16 cellular contexts compared by ENCODE assay signal in genomic region chr10:103507235-103508191, GRCh38. TPM values are rescaled to one million over a fixed set of nuclear protein-coding genes. Genes with fewer than 3 reads are reported as not detected.
DNase-seq lines count a peak whose midpoint lies in the region; ATAC-seq and TF ChIP-seq lines count a peak whose summit lies in the region.
"Had no signal": no experiment of that assay in that cellular context is flagged by ENCODE, and none has a peak within 500 bp of the region (broad histone marks: within the 10 kb centered on the region; RNA-seq: fewer than 3 reads in every experiment).

No MANE protein-coding gene starts in this region.

- TF ChIP-seq CTCF in upper lobe of right lung (IDR thresholded peaks at IDR 0.05), result no peak

- H3K9me3 Mint-ChIP-seq in activated CD8-positive, alpha-beta memory T cell treated with anti-CD3 and anti-CD28 coated beads, Interleukin-2, amount 10 ng/mL, durations not matched to agents 7 days and 5 days (ENCODE audit: low read depth), result no peaks in the 10 kb centered on the region
- no peaks in the 10 kb centered on the region for H3K9me3 Mint-ChIP-seq in natural killer cell treated with Interleukin-12 subunit alpha and Interleukin-12 subunit beta and Interleukin-15 and Interleukin-18, amount 100 ng/mL, for 72 hours
- H3K9me3 Mint-ChIP-seq: activated B cell treated with CpG ODN at 0.5 μM for 24 hours had no signal

- no peaks in the 10 kb centered on the region for H3K27me3 ChIP-seq in upper lobe of right lung

- no peak overlapping the region for H3K4me3 Mint-ChIP-seq in activated CD8-positive, alpha-beta memory T cell treated with anti-CD3 and anti-CD28 coated beads, Interleukin-2, amount 10 ng/mL, durations not matched to agents 7 days and 5 days
- H3K4me3 Mint-ChIP-seq in natural killer cell treated with Interleukin-12 subunit alpha and Interleukin-12 subunit beta and Interleukin-15 and Interleukin-18, amount 100 ng/mL, for 72 hours, result no peak overlapping the region
- H3K4me3 Mint-ChIP-seq: activated B cell treated with CpG ODN at 0.5 μM for 24 hours had no signal

- no peaks in the 10 kb centered on the region for H3K4me1 ChIP-seq in upper lobe of right lung
- H3K4me1 ChIP-seq: prostate gland had no signal

- peak; percentile 55 for DNase-seq in activated CD8-positive, alpha-beta memory T cell treated with anti-CD3 and anti-CD28 coated beads for 24 hours
- DNase-seq in activated CD8-positive, alpha-beta memory T cell treated with anti-CD3 and anti-CD28 coated beads, Interleukin-2, amount 10 ng/mL, durations not matched to agents 7 days and 5 days, result no peak
- DNase-seq in NCI-H510A treated with DMSO at 0.1 percent for 48 hours (lab: John Stamatoyannopoulos, UW) (peak; percentile 99), iPS-NIHi7 (ENCODE audit: extremely low spot score) (peak; percentile 26), upper lobe of right lung (peak; percentile 42), hypothalamus (lab: John Stamatoyannopoulos, UW) (no peak)
- no peak for DNase-seq in natural killer cell treated with Interleukin-12 subunit alpha and Interleukin-12 subunit beta and Interleukin-15 and Interleukin-18, amount 100 ng/mL, for 72 hours (ENCODE audit: low spot score)
- DNase-seq: activated B cell treated with CpG ODN at 0.5 μM for 24 hours, EL, left ventricle myocardium superior, NCI-H2029, trophoblast cell had no signal

- no peak overlapping the region for H3K27ac Mint-ChIP-seq in activated CD8-positive, alpha-beta memory T cell treated with anti-CD3 and anti-CD28 coated beads, Interleukin-2, amount 10 ng/mL, durations not matched to agents 7 days and 5 days
- no peak overlapping the region for H3K27ac Mint-ChIP-seq in natural killer cell treated with Interleukin-12 subunit alpha and Interleukin-12 subunit beta and Interleukin-15 and Interleukin-18, amount 100 ng/mL, for 72 hours
- H3K27ac Mint-ChIP-seq: activated B cell treated with CpG ODN at 0.5 μM for 24 hours had no signal

- no peaks in the 10 kb centered on the region for H3K36me3 ChIP-seq in upper lobe of right lung
- H3K36me3 ChIP-seq: prostate gland had no signal

- CTCF ChIA-PET in activated CD8-positive, alpha-beta memory T cell treated with anti-CD3 and anti-CD28 coated beads, Interleukin-2, amount 10 ng/mL, durations not matched to agents 7 days and 5 days (lab: Charles Lee), result interaction anchor here (1.0 kb wide), 1 partner anchor 10 kb away, joined by 4 read pairs; no protein-coding TSS in a partner anchor

- H3K27ac ChIP-seq in upper lobe of right lung, result no peak overlapping the region
- H3K27ac ChIP-seq: prostate gland had no signal

- H3K4me3 ChIP-seq in upper lobe of right lung, result no peak overlapping the region
- H3K4me3 ChIP-seq: prostate gland had no signal

- peaks cover 12% of the 10 kb centered on the region for H3K4me1 Mint-ChIP-seq in activated CD8-positive, alpha-beta memory T cell treated with anti-CD3 and anti-CD28 coated beads, Interleukin-2, amount 10 ng/mL, durations not matched to agents 7 days and 5 days
- H3K4me1 Mint-ChIP-seq in natural killer cell treated with Interleukin-12 subunit alpha and Interleukin-12 subunit beta and Interleukin-15 and Interleukin-18, amount 100 ng/mL, for 72 hours (ENCODE audit: low read depth in 2 of 2), result peaks cover 17 to 27% of the 10 kb centered on the region in 2 donors
- H3K4me1 Mint-ChIP-seq: activated B cell treated with CpG ODN at 0.5 μM for 24 hours had no signal

- no peaks in the 10 kb centered on the region for H3K9me3 ChIP-seq in upper lobe of right lung
- H3K9me3 ChIP-seq: prostate gland had no signal

- H3K36me3 Mint-ChIP-seq in activated CD8-positive, alpha-beta memory T cell treated with anti-CD3 and anti-CD28 coated beads, Interleukin-2, amount 10 ng/mL, durations not matched to agents 7 days and 5 days, result no peaks in the 10 kb centered on the region
- no peaks in the 10 kb centered on the region for H3K36me3 Mint-ChIP-seq in natural killer cell treated with Interleukin-12 subunit alpha and Interleukin-12 subunit beta and Interleukin-15 and Interleukin-18, amount 100 ng/mL, for 72 hours

- H3K27me3 Mint-ChIP-seq in activated CD8-positive, alpha-beta memory T cell treated with anti-CD3 and anti-CD28 coated beads, Interleukin-2, amount 10 ng/mL, durations not matched to agents 7 days and 5 days, result peaks cover 52% of the 10 kb centered on the region
- H3K27me3 Mint-ChIP-seq in natural killer cell treated with Interleukin-12 subunit alpha and Interleukin-12 subunit beta and Interleukin-15 and Interleukin-18, amount 100 ng/mL, for 72 hours, result peaks cover 15 to 17% of the 10 kb centered on the region in 2 donors

- no peak for ATAC-seq in activated CD8-positive, alpha-beta memory T cell treated with anti-CD3 and anti-CD28 coated beads, Interleukin-2, amount 10 ng/mL, durations not matched to agents 7 days and 5 days
- ATAC-seq in upper lobe of right lung, result no peak
- ATAC-seq in HG03432 (IDR thresholded peaks at IDR 0.05; ENCODE audit: unreplicated experiment), result no peak
- no peak for ATAC-seq in natural killer cell treated with Interleukin-12 subunit alpha and Interleukin-12 subunit beta and Interleukin-15 and Interleukin-18, amount 100 ng/mL, for 72 hours
- ATAC-seq: left ventricle myocardium superior, Right ventricle myocardium inferior had no signal

- intact Hi-C loops in upper lobe of right lung (cut with DNase I), result no loop called here

RNA-seq across cellular contexts. Expression of gene NEURL1, which starts 14.0 kb away (rescaled TPM):
- 1 to 10 TPM; 2.2 to 2.5 TPM for total RNA-seq in activated CD8-positive, alpha-beta memory T cell treated with anti-CD3 and anti-CD28 coated beads, Interleukin-2, amount 10 ng/mL, durations not matched to agents 7 days and 5 days
- total RNA-seq in upper lobe of right lung, result 0.64 TPM
- 1 to 10 TPM; 1.4 to 1.8 TPM for total RNA-seq in natural killer cell treated with Interleukin-12 subunit alpha and Interleukin-12 subunit beta and Interleukin-15 and Interleukin-18, amount 100 ng/mL, for 72 hours
- total RNA-seq: left ventricle myocardium superior had no signal

RNA-seq across cellular contexts. Expression of gene CALHM3, which starts 28.5 kb away (rescaled TPM):
- not detected for total RNA-seq in activated CD8-positive, alpha-beta memory T cell treated with anti-CD3 and anti-CD28 coated beads, Interleukin-2, amount 10 ng/mL, durations not matched to agents 7 days and 5 days
- total RNA-seq in upper lobe of right lung, result not detected
- not detected for total RNA-seq in natural killer cell treated with Interleukin-12 subunit alpha and Interleukin-12 subunit beta and Interleukin-15 and Interleukin-18, amount 100 ng/mL, for 72 hours
- total RNA-seq: activated B cell treated with CpG ODN at 0.5 μM for 24 hours, bronchial epithelial cell, left ventricle myocardium superior, Right ventricle myocardium inferior had no signal

RNA-seq across cellular contexts. Expression of gene CALHM1, which starts 48.8 kb away (rescaled TPM):
- total RNA-seq in activated CD8-positive, alpha-beta memory T cell treated with anti-CD3 and anti-CD28 coated beads, Interleukin-2, amount 10 ng/mL, durations not matched to agents 7 days and 5 days, result 1 to 10 TPM in 1 of 2 experiments, under 1 TPM in 1; 0.47 to 1.1 TPM
- total RNA-seq in upper lobe of right lung, result not detected
- total RNA-seq in natural killer cell treated with Interleukin-12 subunit alpha and Interleukin-12 subunit beta and Interleukin-15 and Interleukin-18, amount 100 ng/mL, for 72 hours, result not detected
- total RNA-seq: bronchial epithelial cell, left ventricle myocardium superior, prostate gland, Right ventricle myocardium inferior had no signal

RNA-seq across cellular contexts. Expression of gene CALHM2, which starts 55.3 kb away (rescaled TPM):
- 10 to 100 TPM; 65.6 to 93.4 TPM for total RNA-seq in activated CD8-positive, alpha-beta memory T cell treated with anti-CD3 and anti-CD28 coated beads, Interleukin-2, amount 10 ng/mL, durations not matched to agents 7 days and 5 days
- 29.4 TPM for total RNA-seq in upper lobe of right lung
- 10 to 100 TPM; 11.2 to 12.7 TPM for total RNA-seq in natural killer cell treated with Interleukin-12 subunit alpha and Interleukin-12 subunit beta and Interleukin-15 and Interleukin-18, amount 100 ng/mL, for 72 hours

Comparison
In these comparisons a context has a peak if more than half of its experiments do, and no peak if none do; other contexts are left out.
1. DNase-seq: peak in activated CD8-positive, alpha-beta memory T cell treated with anti-CD3 and anti-CD28 coated beads for 24 hours (single experiment), NCI-H510A treated with DMSO at 0.1 percent for 48 hours (single experiment), iPS-NIHi7 (single experiment) and upper lobe of right lung (single experiment); none in activated CD8-positive, alpha-beta memory T cell treated with anti-CD3 and anti-CD28 coated beads, Interleukin-2, amount 10 ng/mL, durations not matched to agents 7 days and 5 days (single experiment), hypothalamus (0 of 51) and natural killer cell treated with Interleukin-12 subunit alpha and Interleukin-12 subunit beta and Interleukin-15 and Interleukin-18, amount 100 ng/mL, for 72 hours (single experiment).